Comparison of ENCODE assay signal across 26 cellular contexts in the genomic region with DNA sequence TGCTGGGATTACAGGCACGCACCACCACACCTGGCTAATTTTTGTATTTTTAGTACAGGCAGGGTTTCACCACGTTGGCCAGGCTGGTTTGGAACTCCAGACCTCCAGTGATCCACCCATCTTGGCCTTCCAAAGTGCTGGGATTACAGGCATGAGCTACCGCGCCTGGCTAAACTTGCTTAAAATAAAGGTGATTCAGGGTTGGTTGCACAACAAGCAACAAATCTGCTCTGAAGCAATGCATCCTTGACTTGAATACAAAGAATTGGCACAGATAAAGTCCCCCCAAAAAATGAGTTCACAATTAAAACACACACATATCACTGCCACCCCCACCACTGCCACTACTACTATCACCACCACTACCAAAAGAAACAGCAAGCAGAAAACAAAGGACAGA. TPM values are rescaled to one million over a fixed set of nuclear protein-coding genes. Genes with fewer than 3 reads are reported as not detected.
DNase-seq lines count a peak whose midpoint lies in the region; TF ChIP-seq lines count a peak whose summit lies in the region.
"Had no signal": no experiment of that assay in that cellular context is flagged by ENCODE, and none has a peak within 500 bp of the region (broad histone marks: within the 10 kb centered on the region; RNA-seq: fewer than 3 reads in every experiment).

No MANE protein-coding gene starts in this region.

- CTCF ChIA-PET in RWPE1 (lab: Yijun Ruan, JAX) = no interaction called here

- no peaks in the 10 kb centered on the region for H3K4me1 Mint-ChIP-seq in type B pancreatic cell (ENCODE audit: unreplicated experiment)
- H3K4me1 Mint-ChIP-seq: CD8-positive, alpha-beta memory T cell had no signal

- peaks cover 4% of the 10 kb centered on the region for H3K36me3 Mint-ChIP-seq in type B pancreatic cell

- POLR2A ChIA-PET in RWPE1 (lab: Yijun Ruan, JAX; ENCODE audit: low non-redundant PET) = no interaction called here

- H3K27me3 Mint-ChIP-seq in type B pancreatic cell = no peaks in the 10 kb centered on the region
- H3K27me3 Mint-ChIP-seq: CD8-positive, alpha-beta memory T cell had no signal

- DNase-seq in RWPE1 (ENCODE audit: low spot score) (no peak), epithelial cell of esophagus (ENCODE audit: low read depth) (peak; percentile 61), fibroblast of the aortic adventitia (ENCODE audit: low read depth) (peak; percentile 10), skeletal muscle cell (ENCODE audit: low read depth) (peak; percentile 4), amygdala (lab: John Stamatoyannopoulos, UW) (no peak), glomerular visceral epithelial cell (ENCODE audit: extremely low spot score) (no peak), type B pancreatic cell (ENCODE audit: extremely low spot score, unreplicated experiment) (no peak)
- DNase-seq: BE2C; CD8-positive, alpha-beta memory T cell; DMS 273 treated with DMSO at 0.1 percent for 48 hours; DMS79; EL; GDM1; NCI-H1105 treated with DMSO at 0.1 percent for 48 hours; NCI-H146; NCI-H1930; NCI-H446; NCI-H526; NCI-H82; NK-92 treated with Interleukin-12 subunit alpha and Interleukin-12 subunit beta, amount 100 ng/mL, for 24 hours; PC-3; Right ventricle myocardium superior had no signal

- no peak overlapping the region for H3K27ac Mint-ChIP-seq in type B pancreatic cell
- H3K27ac Mint-ChIP-seq: CD8-positive, alpha-beta memory T cell had no signal

- H3K4me3 ChIP-seq in epithelial cell of esophagus (ENCODE audit: low read length) (no peak overlapping the region), fibroblast of the aortic adventitia (ENCODE audit: low read depth, low read length) (no peak overlapping the region), skeletal muscle cell (ENCODE audit: low read depth, low read length) (no peak overlapping the region)
- H3K4me3 ChIP-seq: GM12878, SJSA1 had no signal

- no peak for TF ChIP-seq CTCF in RWPE1 (conservative IDR thresholded peaks at IDR 0.05; ENCODE audit: low read depth)
- no peak for TF ChIP-seq CTCF in epithelial cell of esophagus (IDR thresholded peaks at IDR 0.05; ENCODE audit: insufficient read depth, low read depth, low read length, missing control alignments)
- no peak for TF ChIP-seq CTCF in fibroblast of the aortic adventitia (IDR thresholded peaks at IDR 0.05; ENCODE audit: insufficient read depth, low read length)
- TF ChIP-seq CTCF in type B pancreatic cell (conservative IDR thresholded peaks at IDR 0.05) = no peak

- no peak overlapping the region for H3K4me3 Mint-ChIP-seq in type B pancreatic cell
- H3K4me3 Mint-ChIP-seq: CD14-positive monocyte; CD8-positive, alpha-beta memory T cell had no signal

- H3K27ac ChIP-seq in RWPE1 = peak overlapping the region; percentile 43; the same call in 1 of the 2 replicates
- H3K27ac ChIP-seq: HL-60, SJSA1 had no signal

- no peaks in the 10 kb centered on the region for H3K9me3 Mint-ChIP-seq in type B pancreatic cell
- H3K9me3 Mint-ChIP-seq: CD14-positive monocyte; CD8-positive, alpha-beta memory T cell had no signal

RNA-seq across cellular contexts. Expression of a gene that starts 34.9 kb away (rescaled TPM):
- total RNA-seq in fibroblast of the aortic adventitia (ENCODE audit: low replicate concordance) (111 and 123 TPM in 2 replicates), type B pancreatic cell (ENCODE audit: low replicate concordance) (9.7 and 70.6 TPM in 2 replicates)

Comparison
In these comparisons a context has a peak if more than half of its experiments do, and no peak if none do; other contexts are left out.
1. DNase-seq: peak in epithelial cell of esophagus (single experiment), fibroblast of the aortic adventitia (single experiment) and skeletal muscle cell (single experiment); none in RWPE1 (single experiment), amygdala (0 of 56), glomerular visceral epithelial cell (single experiment) and type B pancreatic cell (single experiment).